In the genomic region with DNA sequence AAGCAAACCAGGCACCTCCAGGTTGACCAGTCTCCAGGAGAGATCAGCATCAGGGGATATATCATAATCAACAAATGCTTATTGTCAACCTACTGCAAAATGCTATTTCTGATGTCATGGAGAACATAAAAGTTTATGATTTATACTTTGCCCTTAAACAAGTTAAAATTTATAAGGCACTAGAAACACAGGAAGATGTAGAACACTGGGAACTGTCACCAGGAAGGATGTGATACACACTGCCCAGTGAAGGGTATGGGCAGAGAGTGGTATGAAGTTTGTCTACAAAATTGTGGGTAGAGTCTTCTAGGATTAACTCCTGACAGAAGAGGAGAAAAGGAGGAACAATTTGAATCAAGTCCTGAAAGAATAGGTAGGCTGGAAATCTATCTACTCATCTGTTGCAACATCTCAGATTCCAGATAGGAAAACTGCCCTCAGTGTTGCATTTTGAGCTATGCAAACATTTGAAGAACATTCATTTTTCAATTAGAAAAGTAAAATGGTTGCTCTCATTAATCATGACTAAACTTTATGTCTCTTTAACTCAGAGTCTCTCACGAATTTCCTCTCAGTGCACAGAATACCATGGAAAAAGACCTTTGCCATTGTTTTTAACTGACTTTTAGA, we compare ENCODE assay signal across 29 cellular contexts.
"Had no signal": no experiment of that assay in that cellular context is flagged by ENCODE, and none has a peak within 500 bp of the region (broad histone marks: within the 10 kb centered on the region; RNA-seq: fewer than 3 reads in every experiment).

No MANE protein-coding gene starts in this region.

- H3K4me2 ChIP-seq: smooth muscle cell had no signal

- H3K27ac ChIP-seq: neutrophil, pancreas, prostate gland, right atrium auricular region, right lobe of liver, sigmoid colon, spleen, suprapubic skin, testis, tibial artery, transverse colon, upper lobe of right lung, uterus had no signal

- H3K9me3 ChIP-seq: neutrophil, pancreas, prostate gland, right atrium auricular region, right lobe of liver, sigmoid colon, spleen, suprapubic skin, testis, tibial artery, transverse colon, upper lobe of right lung, uterus had no signal

- H3K4me3 ChIP-seq: pancreas, prostate gland, right atrium auricular region, right lobe of liver, sigmoid colon, smooth muscle cell, spleen, suprapubic skin, testis, tibial artery, transverse colon, upper lobe of right lung, uterus had no signal

- H3K27me3 ChIP-seq: neutrophil, pancreas, right atrium auricular region, right lobe of liver, sigmoid colon, spleen, suprapubic skin, testis, tibial artery, transverse colon, upper lobe of right lung, uterus had no signal

- ATAC-seq: naive thymus-derived CD8-positive, alpha-beta T cell; natural killer cell treated with Interleukin-12 subunit alpha and Interleukin-12 subunit beta and Interleukin-15 and Interleukin-18, amount 100 ng/mL, for 72 hours; pancreas; right lobe of liver; stimulated activated memory B cell treated with anti-CD40 and anti-IgM and Interleukin-4, amounts not matched to agents 10 μg/mL and 1 μg/mL and 100 μg/mL, for 72 hours; stimulated activated naive CD8-positive, alpha-beta T cell treated with anti-CD3 and anti-CD28 coated beads, Interleukin-15, amount 100 ng/mL, for 72 hours; stimulated activated naive CD8-positive, alpha-beta T cell treated with anti-CD3 and anti-CD28 coated beads, Interleukin-15, Interleukin-2, amounts not matched to agents 100 U/mL and 50 U/mL, for 24 hours; upper lobe of right lung had no signal

- DNase-seq: naive thymus-derived CD8-positive, alpha-beta T cell; nephron progenitor cell; nucleus accumbens; pancreas; retina; right lobe of liver; sigmoid colon; spleen; stimulated activated CD4-positive, alpha-beta T cell treated with anti-CD3 and anti-CD28 coated beads, Interleukin-12 subunit alpha, Interleukin-12 subunit beta, amount 100 ng/mL, for 4 hours; stimulated activated CD4-positive, alpha-beta T cell treated with anti-CD3 and anti-CD28 coated beads, Interleukin-1b, Interleukin-23, amount 100 ng/mL, for 48 hours; stimulated activated CD4-positive, alpha-beta T cell treated with anti-CD3 and anti-CD28 coated beads, Interleukin-4, amount 100 ng/mL, for 1 hour; stimulated activated CD4-positive, alpha-beta T cell treated with anti-CD3 and anti-CD28 coated beads, Interleukin-4, amount 100 ng/mL, for 4 hours; stimulated activated CD8-positive, alpha-beta memory T cell treated with anti-CD3 and anti-CD28 coated beads, Interleukin-4, amount 100 ng/mL, for 48 hours; stimulated activated naive CD4-positive, alpha-beta T cell; stimulated activated naive CD8-positive, alpha-beta T cell treated with anti-CD3 and anti-CD28 coated beads, Interleukin-15, amount 100 ng/mL, for 72 hours; stimulated activated naive CD8-positive, alpha-beta T cell treated with anti-CD3 and anti-CD28 coated beads, Interleukin-15, Interleukin-2, amounts not matched to agents 100 U/mL and 50 U/mL, for 24 hours; substantia nigra; testis; tibial artery; transverse colon; upper lobe of right lung; uterus had no signal

- FAIRE-seq: pancreas had no signal

- H3K4me1 ChIP-seq: prostate gland, right atrium auricular region, right lobe of liver, sigmoid colon, testis, tibial artery, upper lobe of right lung, uterus had no signal

- H3K36me3 ChIP-seq: neutrophil, pancreas, prostate gland, right atrium auricular region, right lobe of liver, sigmoid colon, suprapubic skin, tibial artery, transverse colon, upper lobe of right lung, uterus had no signal
